8 cellular contexts compared by ENCODE assay signal in genomic region chr1:86018311-86018923, GRCh38.
DNase-seq lines count a peak whose midpoint lies in the region; ATAC-seq, FAIRE-seq and TF ChIP-seq lines count a peak whose summit lies in the region.

No MANE protein-coding gene starts in this region.

- H3K9me3 ChIP-seq in small intestine (ENCODE audit: control insufficient read depth, low read depth): no peaks in the 10 kb centered on the region

- WGBS in small intestine, 3 donors: 34 to 42% (median 38%) methylated on average over 2 of the region's 2 CpGs

- no peaks in the 10 kb centered on the region for H3K27me3 ChIP-seq in small intestine (ENCODE audit: control insufficient read depth in 2 of 2, insufficient read depth in 2 of 2, low read length in 2 of 2)

- TF ChIP-seq CTCF in foreskin fibroblast (IDR thresholded peaks at IDR 0.05; ENCODE audit: low read depth, low read length): peak; percentile 70

- no peaks in the 10 kb centered on the region for H3K4me1 ChIP-seq in small intestine (ENCODE audit: control insufficient read depth in 2 of 2, insufficient read depth in 1 of 2, low read depth in 1 of 2, low read length in 1 of 2)

- H3K36me3 ChIP-seq in small intestine (ENCODE audit: control insufficient read depth in 2 of 2, insufficient read depth in 2 of 2, low read length in 2 of 2): no peaks in the 10 kb centered on the region

- ATAC-seq in GM19351 (IDR thresholded peaks at IDR 0.05; ENCODE audit: unreplicated experiment): peak; percentile 46

- H3K4me3 ChIP-seq in foreskin fibroblast (ENCODE audit: low read depth in 1 of 2, low read length in 2 of 2) (no peak overlapping the region), small intestine (ENCODE audit: low read depth in 1 of 2, low read length in 2 of 2) (no peak overlapping the region)

- no peak overlapping the region for H3K27ac ChIP-seq in small intestine (ENCODE audit: low read depth in 1 of 2, low read length in 1 of 2)

- peak; percentile 12 to 73 (median 18) for DNase-seq in NCI-H1417 (lab: John Stamatoyannopoulos, UW)
- no peak for DNase-seq in NCI-H1417 treated with DMSO at 0.1 percent for 48 hours (lab: John Stamatoyannopoulos, UW)
- peak; percentile 27 for DNase-seq in HS-27A (ENCODE audit: low read depth)
- DNase-seq in SK-N-DZ (ENCODE audit: low spot score): peak; percentile 27
- DNase-seq in foreskin fibroblast: peak; percentile 3 to 61
- DNase-seq in small intestine: peak; percentile 12
- DNase-seq in NCI-H524 treated with DMSO at 0.1 percent for 48 hours (lab: John Stamatoyannopoulos, UW): no peak

- FAIRE-seq in small intestine (lab: Jason Lieb, UNC): peak; percentile 72

Comparison
In these comparisons a context has a peak if more than half of its experiments do, and no peak if none do; other contexts are left out.
1. DNase-seq: peak in NCI-H1417 (3 of 3), HS-27A (single experiment), SK-N-DZ (single experiment), foreskin fibroblast (2 of 2) and small intestine (single experiment); none in NCI-H1417 treated with DMSO at 0.1 percent for 48 hours (single experiment) and NCI-H524 treated with DMSO at 0.1 percent for 48 hours (single experiment).